ENCODE assay signal across 7 cellular contexts in the genomic region with DNA sequence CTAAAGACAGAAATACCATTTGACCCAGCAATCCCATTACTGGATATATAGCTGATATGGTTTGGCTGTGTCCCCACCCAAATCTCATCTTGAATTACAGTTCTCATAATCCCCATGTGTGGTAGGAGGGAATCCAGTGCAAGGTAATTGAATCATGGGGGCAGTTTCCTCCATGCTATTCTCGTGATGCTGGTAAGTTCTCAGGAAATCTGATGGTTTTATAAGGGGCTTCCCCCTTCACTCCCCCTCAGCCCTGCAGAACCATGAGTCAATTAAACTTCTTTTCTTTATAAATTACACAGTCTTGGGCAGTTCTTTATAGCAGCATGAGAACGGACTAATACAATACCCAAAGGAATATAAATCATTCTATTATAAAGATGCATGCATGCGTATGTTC.
A peak's percentile ranks its signal among the peaks of the same experiment; 100 is the strongest.
DNase-seq lines count a peak whose midpoint lies in the region; ATAC-seq and TF ChIP-seq lines count a peak whose summit lies in the region.
"Not testable (repeated sequence)": the region's sequence is repeated elsewhere in the genome, so short reads cannot be mapped to it uniquely, and the experiment has no call there.

No MANE protein-coding gene starts in this region.

- POLR2A ChIA-PET in OCI-LY7 (lab: Charles Lee) = interaction anchor here (1.3 to 5.1 kb wide), 3 partner anchors 13 to 36 kb away, joined by 3 to 45 read pairs (median 3); no protein-coding TSS in a partner anchor
- POLR2A ChIA-PET in activated CD8-positive, alpha-beta T cell treated with anti-CD3 and anti-CD28 coated beads for 36 hours (lab: Charles Lee) = not testable (repeated sequence)

- H3K36me3 ChIP-seq in OCI-LY7 (ENCODE audit: insufficient read depth, low read length) = not testable (repeated sequence)

- not testable (repeated sequence) for H3K36me3 Mint-ChIP-seq in activated CD8-positive, alpha-beta T cell treated with anti-CD3 and anti-CD28 coated beads for 36 hours (ENCODE audit: low read depth); activated T-cell treated with anti-CD3 and anti-CD28 coated beads, Interleukin-2, amount 50 U/mL, for 72 hours (ENCODE audit: insufficient read depth in 2 of 2); activated naive CD8-positive, alpha-beta T cell treated with anti-CD3 and anti-CD28 coated beads, Interleukin-2, amount 50 U/mL, for 24 hours (ENCODE audit: low read depth)

- H3K79me2 ChIP-seq in OCI-LY7 (ENCODE audit: insufficient read depth, low read depth, low read length) = not testable (repeated sequence)

- not testable (repeated sequence) for H3K4me2 ChIP-seq in OCI-LY7 (ENCODE audit: low read length)

- not testable (repeated sequence) for H3K4me3 ChIP-seq in OCI-LY7 (ENCODE audit: low read depth, low read length, poor library complexity, severe bottlenecking)

- CTCF ChIA-PET in OCI-LY7 (lab: Charles Lee; ENCODE audit: unreplicated experiment); activated CD8-positive, alpha-beta T cell treated with anti-CD3 and anti-CD28 coated beads for 36 hours (lab: Charles Lee): not testable (repeated sequence)

- H2AFZ ChIP-seq in OCI-LY7 (ENCODE audit: low read length) = 0 out of 2 replicates have a peak overlapping the region, but pooled peaks have one; percentile 6

- not testable (repeated sequence) for H3K9me3 ChIP-seq in OCI-LY7 (ENCODE audit: low read length)

- peaks cover 44% of the 10 kb centered on the region for H3K4me1 Mint-ChIP-seq in activated CD8-positive, alpha-beta T cell treated with anti-CD3 and anti-CD28 coated beads for 36 hours (ENCODE audit: low read depth)
- H3K4me1 Mint-ChIP-seq in activated T-cell treated with anti-CD3 and anti-CD28 coated beads, Interleukin-2, amount 50 U/mL, for 72 hours (ENCODE audit: low read depth) = peaks cover 47% of the 10 kb centered on the region
- H3K4me1 Mint-ChIP-seq in activated naive CD8-positive, alpha-beta T cell treated with anti-CD3 and anti-CD28 coated beads, Interleukin-2, amount 50 U/mL, for 24 hours = peaks cover 56% of the 10 kb centered on the region

- intact Hi-C loops in OCI-LY7 (cut with micrococcal nuclease; ENCODE audit: unreplicated experiment) = not testable (repeated sequence)
- intact Hi-C loops in activated CD8-positive, alpha-beta T cell treated with anti-CD3 and anti-CD28 coated beads for 36 hours (cut with micrococcal nuclease) = loop anchor here (10.0 kb wide), 1 partner anchor 583 kb away; no protein-coding TSS in a partner anchor

- not testable (repeated sequence) for H3K27ac ChIP-seq in OCI-LY7 (ENCODE audit: low read depth, low read length, poor library complexity, severe bottlenecking)

- not testable (repeated sequence) for H3K27me3 Mint-ChIP-seq in activated CD8-positive, alpha-beta T cell treated with anti-CD3 and anti-CD28 coated beads for 36 hours; activated T-cell treated with anti-CD3 and anti-CD28 coated beads, Interleukin-2, amount 50 U/mL, for 72 hours (ENCODE audit: low read depth); activated naive CD8-positive, alpha-beta T cell treated with anti-CD3 and anti-CD28 coated beads, Interleukin-2, amount 50 U/mL, for 24 hours

- not testable (repeated sequence) for H3K9me2 ChIP-seq in OCI-LY7 (ENCODE audit: insufficient read depth, low read length)

- DNase-seq in OCI-LY7 (ENCODE audit: low spot score); activated T-cell treated with anti-CD3 and anti-CD28 coated beads, Interleukin-2, amount 50 U/mL, for 72 hours; activated naive CD8-positive, alpha-beta T cell treated with anti-CD3 and anti-CD28 coated beads, Interleukin-2, amount 50 U/mL, for 24 hours; stimulated activated naive CD8-positive, alpha-beta T cell treated with anti-CD3 and anti-CD28 coated beads, Interleukin-15, Interleukin-2, amounts not matched to agents 100 U/mL and 50 U/mL, for 24 hours: not testable (repeated sequence)
- peak; percentile 41 for DNase-seq in activated CD8-positive, alpha-beta T cell treated with anti-CD3 and anti-CD28 coated beads for 36 hours
- DNase-seq in stimulated activated CD4-positive, alpha-beta T cell treated with anti-CD3 and anti-CD28 coated beads, Interleukin-1b, Interleukin-23, amount 100 ng/mL, for 48 hours = peak; percentile 31

- BruUV-seq in OCI-LY7 (replicated peaks; lab: Mats Ljungman, UMichigan) = not testable (repeated sequence)

- not testable (repeated sequence) for H3K27ac Mint-ChIP-seq in activated CD8-positive, alpha-beta T cell treated with anti-CD3 and anti-CD28 coated beads for 36 hours; activated naive CD8-positive, alpha-beta T cell treated with anti-CD3 and anti-CD28 coated beads, Interleukin-2, amount 50 U/mL, for 24 hours
- peak overlapping the region; percentile 52 for H3K27ac Mint-ChIP-seq in activated T-cell treated with anti-CD3 and anti-CD28 coated beads, Interleukin-2, amount 50 U/mL, for 72 hours

- H4K20me1 ChIP-seq in OCI-LY7 (ENCODE audit: insufficient read depth, low read length) = not testable (repeated sequence)

- peaks cover 66% of the 10 kb centered on the region for H3K4me1 ChIP-seq in OCI-LY7 (ENCODE audit: insufficient read depth, low read length, poor library complexity, severe bottlenecking)

- not testable (repeated sequence) for TF ChIP-seq CTCF in OCI-LY7 (conservative IDR thresholded peaks at IDR 0.05; ENCODE audit: low read length); activated CD8-positive, alpha-beta T cell treated with anti-CD3 and anti-CD28 coated beads for 36 hours (IDR thresholded peaks at IDR 0.05)

- peak; percentile 43 to 48 for ATAC-seq in activated CD4-positive, CD25-positive, alpha-beta regulatory T cell treated with anti-CD3 and anti-CD28 coated beads, Interleukin-2, amount 50 U/mL, for 24 hours
- ATAC-seq in activated CD8-positive, alpha-beta T cell treated with anti-CD3 and anti-CD28 coated beads for 36 hours = peak; percentile 48
- ATAC-seq in activated T-cell treated with anti-CD3 and anti-CD28 coated beads, Interleukin-2, amount 50 U/mL, for 72 hours (replicated peaks in 1 of 2) = peak; percentile 29 to 43
- ATAC-seq in activated naive CD8-positive, alpha-beta T cell treated with anti-CD3 and anti-CD28 coated beads, Interleukin-2, amount 50 U/mL, for 24 hours = peak; percentile 56
- ATAC-seq in stimulated activated naive CD8-positive, alpha-beta T cell treated with anti-CD3 and anti-CD28 coated beads, Interleukin-15, Interleukin-2, amounts not matched to agents 100 U/mL and 50 U/mL, for 24 hours = peak; percentile 74

- H3K9me3 Mint-ChIP-seq in activated CD8-positive, alpha-beta T cell treated with anti-CD3 and anti-CD28 coated beads for 36 hours; activated T-cell treated with anti-CD3 and anti-CD28 coated beads, Interleukin-2, amount 50 U/mL, for 72 hours: not testable (repeated sequence)
- peaks cover 15% of the 10 kb centered on the region for H3K9me3 Mint-ChIP-seq in activated naive CD8-positive, alpha-beta T cell treated with anti-CD3 and anti-CD28 coated beads, Interleukin-2, amount 50 U/mL, for 24 hours

- not testable (repeated sequence) for H3K4me3 Mint-ChIP-seq in activated CD8-positive, alpha-beta T cell treated with anti-CD3 and anti-CD28 coated beads for 36 hours; activated naive CD8-positive, alpha-beta T cell treated with anti-CD3 and anti-CD28 coated beads, Interleukin-2, amount 50 U/mL, for 24 hours
- H3K4me3 Mint-ChIP-seq in activated T-cell treated with anti-CD3 and anti-CD28 coated beads, Interleukin-2, amount 50 U/mL, for 72 hours = peak overlapping the region in 1 of 2 donors; percentile 8
